ENCODE assay signal across 1 cellular context in genomic region chr4:88369180-88369812, GRCh38.
TF ChIP-seq lines count a peak whose summit lies in the region.

No MANE protein-coding gene starts in this region.

TF ChIP-seq in IMR-90, 13 proteins besides CTCF, POLR2A, EP300 and RAD21:
- TF ChIP-seq SMC3 (IDR thresholded peaks at IDR 0.05; ENCODE audit: low read depth, low read length): peak; percentile 42; the same call in 1 of the 2 replicates
